ENCODE assay signal across 8 cellular contexts in the genomic region with DNA sequence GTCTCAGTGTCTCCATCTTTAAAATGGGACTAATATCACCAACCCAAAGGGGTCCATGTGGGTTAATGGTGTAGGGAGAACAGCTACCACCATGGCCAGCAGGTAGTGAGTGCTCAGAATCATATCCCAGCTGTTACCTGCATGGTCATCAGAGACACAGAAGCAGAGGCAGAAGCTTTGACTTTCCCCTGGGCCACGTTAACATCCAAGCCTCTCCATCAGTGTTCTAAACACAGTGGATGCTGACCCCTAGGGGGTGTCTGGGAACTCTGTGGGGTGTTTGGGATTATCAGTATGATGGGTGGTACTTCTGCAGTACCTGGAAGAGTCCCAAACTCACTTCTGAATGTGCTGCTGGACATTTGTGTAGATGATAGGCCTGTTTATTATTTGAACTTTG.
A peak's percentile ranks its signal among the peaks of the same experiment; 100 is the strongest.
DNase-seq lines count a peak whose midpoint lies in the region; ATAC-seq, FAIRE-seq and TF ChIP-seq lines count a peak whose summit lies in the region.

No MANE protein-coding gene starts in this region.

- H3K9me2 ChIP-seq in DOHH2 (replicated peaks; ENCODE audit: control insufficient read depth, low read length), result no peaks in the 10 kb centered on the region

- no peak overlapping the region for H3K27ac ChIP-seq in DOHH2 (ENCODE audit: low read depth, low read length)
- H3K27ac ChIP-seq in left lung, result no peak overlapping the region

- intact Hi-C loops in left lung (cut with DNase I), result no loop called here

- peaks cover 6% of the 10 kb centered on the region; the same call in 1 of the 2 replicates for H3K27me3 ChIP-seq in DOHH2 (ENCODE audit: control insufficient read depth, low read length)
- H3K27me3 ChIP-seq in left lung, result no peaks in the 10 kb centered on the region

- H4K20me1 ChIP-seq in DOHH2 (ENCODE audit: control insufficient read depth, insufficient read depth, low read depth, low read length), result no peaks in the 10 kb centered on the region; the same call in 1 of the 2 replicates

- no peaks in the 10 kb centered on the region for H3K4me1 ChIP-seq in DOHH2 (ENCODE audit: control insufficient read depth, low read length)
- no peaks in the 10 kb centered on the region for H3K4me1 ChIP-seq in left lung

- ATAC-seq in GM18873 (IDR thresholded peaks at IDR 0.05; ENCODE audit: low FRiP score, unreplicated experiment) (peak; percentile 41), HG03159 (IDR thresholded peaks at IDR 0.05; ENCODE audit: unreplicated experiment) (peak; percentile 55), left lung (no peak), HG03045 (IDR thresholded peaks at IDR 0.05; ENCODE audit: unreplicated experiment) (no peak)

- no peaks in the 10 kb centered on the region for H3F3A ChIP-seq in DOHH2 (ENCODE audit: control insufficient read depth, insufficient read depth)

- TF ChIP-seq CTCF in DOHH2 (IDR thresholded peaks at IDR 0.05; ENCODE audit: low read depth, low read length, poor library complexity, severe bottlenecking) (peak; percentile 51), left lung (IDR thresholded peaks at IDR 0.05) (no peak)

- no peak overlapping the region for H3K4me3 ChIP-seq in DOHH2 (ENCODE audit: low read length)
- H3K4me3 ChIP-seq in left lung, result no peak overlapping the region

- FAIRE-seq in frontal cortex (lab: Jason Lieb, UNC), result no peak

- no peak overlapping the region for H3K4me2 ChIP-seq in DOHH2 (ENCODE audit: low read length)

- H3K9me3 ChIP-seq in DOHH2 (ENCODE audit: control insufficient read depth, insufficient read depth, low read length), result no peaks in the 10 kb centered on the region
- no peaks in the 10 kb centered on the region for H3K9me3 ChIP-seq in left lung

- no peaks in the 10 kb centered on the region for H3K36me3 ChIP-seq in DOHH2 (ENCODE audit: control insufficient read depth, low read length)
- H3K36me3 ChIP-seq in left lung, result no peaks in the 10 kb centered on the region

- H3K79me2 ChIP-seq in DOHH2 (ENCODE audit: control insufficient read depth, low read length), result no peaks in the 10 kb centered on the region

- DNase-seq in ecto neural progenitor cell (ENCODE audit: low spot score) (peak; percentile 17), left lung (no peak), NCI-H1417 (lab: John Stamatoyannopoulos, UW) (no peak), frontal cortex (ENCODE audit: low spot score in 2 of 2) (no peak)

Comparison
In these comparisons a context has a peak if more than half of its experiments do, and no peak if none do; other contexts are left out.
1. ATAC-seq: peak in GM18873 (single experiment) and HG03159 (single experiment); none in left lung (single experiment) and HG03045 (single experiment).